Comparison of ENCODE assay signal across 17 cellular contexts in the genomic region with DNA sequence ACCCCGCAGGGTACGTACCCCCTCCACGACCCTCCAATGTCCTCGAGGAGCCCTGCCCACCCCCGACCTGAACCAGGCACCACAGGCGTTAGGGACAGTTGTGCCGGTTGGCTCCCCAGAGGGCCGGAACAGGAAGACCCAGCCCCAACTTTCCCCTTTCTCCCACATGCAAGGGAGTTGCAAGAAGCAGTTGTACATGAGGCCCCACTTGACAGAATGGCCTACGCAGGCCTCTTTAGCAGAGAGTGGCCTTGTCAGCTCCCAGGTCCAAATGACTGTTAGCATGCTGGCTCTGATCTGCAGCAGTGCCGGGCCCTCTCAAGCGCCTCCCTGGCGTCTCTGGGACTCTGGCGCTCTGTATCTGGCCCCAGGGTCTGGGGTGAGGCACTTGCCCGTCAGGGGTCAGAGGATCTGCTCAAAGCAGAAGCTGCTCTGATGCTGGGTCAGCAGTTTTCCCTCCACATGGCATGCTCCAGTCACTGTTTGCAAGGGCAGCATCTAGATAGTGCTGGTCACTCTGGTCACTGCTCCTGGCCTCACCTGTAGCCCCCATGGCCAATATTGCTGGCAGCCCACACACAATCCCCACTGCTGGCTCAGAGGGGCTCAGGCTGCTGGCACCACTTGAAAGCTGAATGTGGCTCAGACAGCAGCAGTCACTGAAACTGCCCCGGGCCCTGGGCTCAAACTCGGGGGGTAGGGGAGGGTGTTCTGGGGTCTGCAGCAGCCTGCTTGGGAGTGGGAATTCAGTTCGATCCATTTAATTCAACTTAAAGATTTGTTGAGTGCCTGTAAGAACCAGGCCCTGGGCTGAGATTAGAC.
A peak's percentile ranks its signal among the peaks of the same experiment; 100 is the strongest.
DNase-seq lines count a peak whose midpoint lies in the region; ATAC-seq, FAIRE-seq and TF ChIP-seq lines count a peak whose summit lies in the region.
"Had no signal": no experiment of that assay in that cellular context is flagged by ENCODE, and none has a peak within 500 bp of the region (broad histone marks: within the 10 kb centered on the region; RNA-seq: fewer than 3 reads in every experiment).

No MANE protein-coding gene starts in this region.

- TF ChIP-seq RAD21 in K562 (CRISPR knock-in tag; conservative IDR thresholded peaks at IDR 0.05 in 1 of 2, IDR thresholded peaks at IDR 0.05 in 1 of 2): no peak

- ATAC-seq in left cardiac atrium (peak; percentile 32 to 33), Right ventricle myocardium superior (ENCODE audit: poor library complexity) (no peak), K562 (no peak), upper lobe of right lung (no peak), SK-N-SH treated with all-trans-retinoic acid at 6 μM for 48 hours (no peak)

- H3K9me1 ChIP-seq in K562 (ENCODE audit: control insufficient read depth, insufficient read depth, low read length): no peaks in the 10 kb centered on the region

- H3K27me3 ChIP-seq in K562 (ENCODE audit: control insufficient read depth in 2 of 2, insufficient read depth in 2 of 2, low read length in 2 of 2): peaks cover 29 to 68% of the 10 kb centered on the region in 2 experiments
- H3K27me3 ChIP-seq in upper lobe of right lung: no peaks in the 10 kb centered on the region
- no peaks in the 10 kb centered on the region for H3K27me3 ChIP-seq in testis

- no peak overlapping the region for H3K9ac ChIP-seq in K562 (ENCODE audit: insufficient read depth in 1 of 2, low read depth in 2 of 2, low read length in 2 of 2)
- H3K9ac ChIP-seq: KMS-11 had no signal

- H3K36me3 Mint-ChIP-seq in nephron progenitor cell (ENCODE audit: low read depth): no peaks in the 10 kb centered on the region

- POLR2A ChIA-PET in K562 (lab: Yijun Ruan, JAX): interaction anchor here (1.1 kb wide), 1 partner anchor 24 kb away, joined by 3 read pairs; no protein-coding TSS in a partner anchor

- TF ChIP-seq CTCF in K562 (IDR thresholded peaks at IDR 0.05 in 2 of 3, conservative IDR thresholded peaks at IDR 0.05 in 1 of 3; ENCODE audit: insufficient read depth in 2 of 3, low read depth in 1 of 3, low read length in 3 of 3): no peak
- no peak for TF ChIP-seq CTCF in upper lobe of right lung (IDR thresholded peaks at IDR 0.05)
- TF ChIP-seq CTCF in testis (IDR thresholded peaks at IDR 0.05): no peak
- TF ChIP-seq CTCF in nephron progenitor cell (IDR thresholded peaks at IDR 0.05): no peak

- H3K36me3 ChIP-seq in K562 (ENCODE audit: control insufficient read depth, insufficient read depth, low read length) (no peaks in the 10 kb centered on the region), upper lobe of right lung (no peaks in the 10 kb centered on the region), testis (ENCODE audit: low read depth, missing control alignments) (no peaks in the 10 kb centered on the region)

- peaks cover 8% of the 10 kb centered on the region for H3K27me3 Mint-ChIP-seq in nephron progenitor cell (ENCODE audit: low read depth, poor library complexity)

- no peak overlapping the region for H2AFZ ChIP-seq in K562 (ENCODE audit: low read depth, low read length)

- no peak overlapping the region for H3K4me3 ChIP-seq in K562
- no peak overlapping the region for H3K4me3 ChIP-seq in upper lobe of right lung
- H3K4me3 ChIP-seq in testis: no peak overlapping the region

- H3K9me3 ChIP-seq in K562 (replicated peaks; ENCODE audit: control insufficient read depth, insufficient read depth, low read depth, low read length) (no peaks in the 10 kb centered on the region), upper lobe of right lung (no peaks in the 10 kb centered on the region), testis (no peaks in the 10 kb centered on the region)

- no peaks in the 10 kb centered on the region; the same call in 1 of the 2 replicates for H4K20me1 ChIP-seq in K562 (replicated peaks; ENCODE audit: control insufficient read depth, insufficient read depth, low read length)

- FAIRE-seq in K562 (lab: Jason Lieb, UNC): no peak
- FAIRE-seq: GM12892, H54 had no signal

- CTCF ChIA-PET in K562 (lab: Yijun Ruan, JAX; ENCODE audit: low intra/inter-chr PET ratio): no interaction called here

- H3K4me2 ChIP-seq in K562 (ENCODE audit: insufficient read depth, low read length): no peak overlapping the region
- H3K4me2 ChIP-seq: KMS-11 had no signal

- 3% methylated on average over 17 of the region's 17 CpGs for WGBS in K562 (ENCODE audit: insufficient coverage, low coverage, missing lambda C conversion rate)
- WGBS in testis, 2 donors: 88 to 98% methylated on average over 10 to 17 of the region's 17 CpGs

- TF ChIP-seq POLR2A in K562 (conservative IDR thresholded peaks at IDR 0.05) (no peak), testis (IDR thresholded peaks at IDR 0.05) (no peak)

- H3K4me1 ChIP-seq in K562 (replicated peaks in 1 of 2; ENCODE audit: control insufficient read depth in 2 of 2, insufficient read depth in 2 of 2, low read length in 2 of 2): no peaks in the 10 kb centered on the region
- H3K4me1 ChIP-seq in upper lobe of right lung: no peaks in the 10 kb centered on the region
- peaks cover 3% of the 10 kb centered on the region for H3K4me1 ChIP-seq in testis

- DNase-seq in left cardiac atrium (no peak), Right ventricle myocardium superior (no peak), K562 (ENCODE audit: extremely low read depth in 1 of 4, low spot score in 3 of 4) (no peak), medulla oblongata (ENCODE audit: extremely low spot score) (peak; percentile 38), upper lobe of right lung (peak; percentile 58), testis (no peak), nephron progenitor cell (no peak)
- DNase-seq: C1 segment of cervical spinal cord, HFFc6, NCI-H1092, NCI-H146, NCI-H2081 treated with DMSO at 0.1 percent for 48 hours, NCI-H524 had no signal

- H3K27ac ChIP-seq in K562 (ENCODE audit: extremely low read depth, low read depth, low read length): no peak overlapping the region
- no peak overlapping the region for H3K27ac ChIP-seq in upper lobe of right lung
- no peak overlapping the region for H3K27ac ChIP-seq in testis
- H3K27ac ChIP-seq: KMS-11 had no signal

- H3K4me1 Mint-ChIP-seq in nephron progenitor cell: peaks cover 44% of the 10 kb centered on the region

- H3K27ac Mint-ChIP-seq in nephron progenitor cell: no peak overlapping the region
- H3K27ac Mint-ChIP-seq: HFFc6 had no signal

- H3K4me3 Mint-ChIP-seq in nephron progenitor cell: no peak overlapping the region
- H3K4me3 Mint-ChIP-seq: HFFc6 had no signal

- no peaks in the 10 kb centered on the region for H3K9me3 Mint-ChIP-seq in nephron progenitor cell
- H3K9me3 Mint-ChIP-seq: HFFc6 had no signal

- in situ Hi-C loops in K562 (cut with MboI): no loop called here

- intact Hi-C loops in left cardiac atrium (cut with DNase I): no loop called here
- intact Hi-C loops in Right ventricle myocardium superior (cut with DNase I): no loop called here
- intact Hi-C loops in K562 (cut with micrococcal nuclease): no loop called here
- intact Hi-C loops in upper lobe of right lung (cut with DNase I): no loop called here
- intact Hi-C loops in testis (cut with DNase I; ENCODE audit: low total_unique reads): no loop called here

- no peaks in the 10 kb centered on the region for H3K79me2 ChIP-seq in K562 (ENCODE audit: control insufficient read depth, insufficient read depth, low read length)

- TF ChIP-seq EP300 in K562 (IDR thresholded peaks at IDR 0.05; ENCODE audit: low read length): no peak

- no TSS peak for BruUV-seq in K562 (replicated peaks; lab: Mats Ljungman, UMichigan)

TF ChIP-seq in K562, 482 proteins besides CTCF, POLR2A, EP300 and RAD21:
- peak; percentile 79 for TF ChIP-seq ZNF316 (IDR thresholded peaks at IDR 0.05)
- TF ChIP-seq MAFK (IDR thresholded peaks at IDR 0.05; ENCODE audit: low read length): 0 out of 2 replicates have a peak, but pooled peaks have one; percentile 22
- TF ChIP-seq, protein P1, sequence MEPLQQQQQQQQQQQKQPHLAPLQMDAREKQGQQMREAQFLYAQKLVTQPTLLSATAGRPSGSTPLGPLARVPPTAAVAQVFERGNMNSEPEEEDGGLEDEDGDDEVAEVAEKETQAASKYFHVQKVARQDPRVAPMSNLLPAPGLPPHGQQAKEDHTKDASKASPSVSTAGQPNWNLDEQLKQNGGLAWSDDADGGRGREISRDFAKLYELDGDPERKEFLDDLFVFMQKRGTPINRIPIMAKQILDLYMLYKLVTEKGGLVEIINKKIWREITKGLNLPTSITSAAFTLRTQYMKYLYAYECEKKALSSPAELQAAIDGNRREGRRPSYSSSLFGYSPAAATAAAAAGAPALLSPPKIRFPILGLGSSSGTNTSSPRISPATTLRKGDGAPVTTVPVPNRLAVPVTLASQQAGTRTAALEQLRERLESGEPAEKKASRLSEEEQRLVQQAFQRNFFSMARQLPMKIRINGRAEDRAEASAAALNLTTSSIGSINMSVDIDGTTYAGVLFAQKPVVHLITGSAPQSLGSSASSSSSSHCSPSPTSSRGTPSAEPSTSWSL (CRISPR knock-in tag; IDR thresholded peaks at IDR 0.05; ENCODE audit: borderline replicate concordance): no peak
- TF ChIP-seq MAFG (tag; conservative IDR thresholded peaks at IDR 0.05): peak; percentile 68
- TF ChIP-seq C11orf30 (IDR thresholded peaks at IDR 0.05; ENCODE audit: low read depth): peak; percentile 76

TF ChIP-seq in SK-N-SH treated with all-trans-retinoic acid at 6 μM for 48 hours, 23 proteins besides CTCF, POLR2A, EP300 and RAD21:
- TF ChIP-seq, protein P2, sequence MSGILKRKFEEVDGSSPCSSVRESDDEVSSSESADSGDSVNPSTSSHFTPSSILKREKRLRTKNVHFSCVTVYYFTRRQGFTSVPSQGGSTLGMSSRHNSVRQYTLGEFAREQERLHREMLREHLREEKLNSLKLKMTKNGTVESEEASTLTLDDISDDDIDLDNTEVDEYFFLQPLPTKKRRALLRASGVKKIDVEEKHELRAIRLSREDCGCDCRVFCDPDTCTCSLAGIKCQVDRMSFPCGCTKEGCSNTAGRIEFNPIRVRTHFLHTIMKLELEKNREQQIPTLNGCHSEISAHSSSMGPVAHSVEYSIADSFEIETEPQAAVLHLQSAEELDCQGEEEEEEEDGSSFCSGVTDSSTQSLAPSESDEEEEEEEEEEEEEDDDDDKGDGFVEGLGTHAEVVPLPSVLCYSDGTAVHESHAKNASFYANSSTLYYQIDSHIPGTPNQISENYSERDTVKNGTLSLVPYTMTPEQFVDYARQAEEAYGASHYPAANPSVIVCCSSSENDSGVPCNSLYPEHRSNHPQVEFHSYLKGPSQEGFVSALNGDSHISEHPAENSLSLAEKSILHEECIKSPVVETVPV (CRISPR knock-in tag; IDR thresholded peaks at IDR 0.05): no peak
- TF ChIP-seq TCF4 (CRISPR knock-in tag; IDR thresholded peaks at IDR 0.05; ENCODE audit: borderline replicate concordance): no peak
- no peak for TF ChIP-seq TOX (CRISPR knock-in tag; IDR thresholded peaks at IDR 0.05; ENCODE audit: borderline replicate concordance)

Comparison
In these comparisons a context has a peak if more than half of its experiments do, and no peak if none do; other contexts are left out.
1. ATAC-seq: peak in left cardiac atrium (2 of 2); none in Right ventricle myocardium superior (single experiment), K562 (single experiment), upper lobe of right lung (single experiment) and SK-N-SH treated with all-trans-retinoic acid at 6 μM for 48 hours (single experiment).
2. DNase-seq: peak in medulla oblongata (single experiment) and upper lobe of right lung (single experiment); none in left cardiac atrium (single experiment), Right ventricle myocardium superior (single experiment), K562 (0 of 4), testis (single experiment) and nephron progenitor cell (single experiment).